ENCODE assay signal across 20 cellular contexts in genomic region chr20:12824353-12824752, GRCh38.
"Had no signal": no experiment of that assay in that cellular context is flagged by ENCODE, and none has a peak within 500 bp of the region (broad histone marks: within the 10 kb centered on the region; RNA-seq: fewer than 3 reads in every experiment).

No MANE protein-coding gene starts in this region.

- H3K4me3 ChIP-seq: colonic mucosa, left lung, mucosa of descending colon, ovary, sigmoid colon, stomach, testis had no signal

- H3K27ac ChIP-seq: colonic mucosa, epithelial cell of prostate, foreskin keratinocyte, left lung, ovary, sigmoid colon had no signal

- H3K9me3 ChIP-seq: colonic mucosa, left lung, mucosa of descending colon, ovary, sigmoid colon, stomach, testis had no signal

- H3K27me3 ChIP-seq: colonic mucosa, foreskin keratinocyte, left lung, ovary, sigmoid colon, stomach, testis had no signal

- ATAC-seq: foreskin keratinocyte; left lung; mucosa of descending colon; stimulated activated effector memory CD8-positive, alpha-beta T cell treated with anti-CD3 and anti-CD28 coated beads, Interleukin-12 subunit alpha, Interleukin-12 subunit beta, amount 100 ng/mL, for 72 hours had no signal

- DNase-seq: activated B cell treated with CpG ODN at 0.5 μM for 24 hours; activated CD4-positive, alpha-beta memory T cell treated with anti-CD3 and anti-CD28 coated beads for 36 hours; activated CD4-positive, alpha-beta T cell treated with anti-CD3 and anti-CD28 coated beads for 4 hours; activated T-cell treated with anti-CD3 and anti-CD28 coated beads for 4 hours; colonic mucosa; endodermal cell; foreskin keratinocyte; glutamatergic neuron; hypothalamus; kidney; left lung; mucosa of descending colon; naive B cell; ovary; sigmoid colon; stimulated activated CD4-positive, alpha-beta T cell treated with anti-CD3 and anti-CD28 coated beads, Interleukin-4, amount 100 ng/mL, for 24 hours; stomach; testis had no signal

- H3K4me1 ChIP-seq: colonic mucosa, foreskin keratinocyte, left lung, testis had no signal
